15 cellular contexts compared by ENCODE assay signal in the genomic region with DNA sequence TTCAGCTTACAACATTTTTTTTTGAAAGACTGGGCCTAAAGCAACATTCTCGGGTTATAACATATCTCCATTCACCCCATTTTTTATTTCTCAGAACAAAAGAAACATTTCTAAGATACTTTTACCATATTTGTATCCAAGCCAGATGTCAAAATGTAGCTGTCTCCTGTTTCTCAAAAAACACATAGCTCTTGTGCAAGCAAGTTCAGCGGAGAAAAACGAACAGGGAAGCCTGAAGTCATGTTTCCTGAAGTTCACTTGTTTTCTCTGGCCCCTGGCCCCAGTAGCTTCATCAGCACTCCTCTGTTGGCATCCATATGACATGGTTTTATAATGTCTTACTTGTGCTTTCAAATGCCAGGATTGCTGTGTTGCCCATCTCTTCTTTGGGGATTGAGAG.
A peak's percentile ranks its signal among the peaks of the same experiment; 100 is the strongest.
DNase-seq lines count a peak whose midpoint lies in the region; ATAC-seq lines count a peak whose summit lies in the region.
"Had no signal": no experiment of that assay in that cellular context is flagged by ENCODE, and none has a peak within 500 bp of the region (broad histone marks: within the 10 kb centered on the region; RNA-seq: fewer than 3 reads in every experiment).

No MANE protein-coding gene starts in this region.

- H3K27ac ChIP-seq in adipose tissue (ENCODE audit: low read depth, low read length): peak overlapping the region; percentile 6
- H3K27ac ChIP-seq: BLaER1, SJSA1 had no signal

- ATAC-seq in HG03108 (IDR thresholded peaks at IDR 0.05; ENCODE audit: unreplicated experiment) (no peak), GM19452 (IDR thresholded peaks at IDR 0.05; ENCODE audit: unreplicated experiment) (no peak)

- DNase-seq in NOMO-1 treated with DMSO at 0.1 percent for 48 hours (lab: John Stamatoyannopoulos, UW; ENCODE audit: unreplicated experiment) (peak; percentile 24), iris pigment epithelial cell (ENCODE audit: low read depth) (peak; percentile 38), stromal cell of bone marrow (ENCODE audit: low read depth) (peak; percentile 31), ureter (ENCODE audit: low spot score) (no peak)
- DNase-seq: CD8-positive, alpha-beta memory T cell; KG1; NCI-H1092 treated with DMSO at 0.1 percent for 48 hours; NCI-H1694; NCI-H774; RPMI8226 had no signal

- WGBS in adipose tissue, 3 donors: 66 to 77% (median 69%) methylated on average over 3 of the region's 3 CpGs
